In the genomic region with DNA sequence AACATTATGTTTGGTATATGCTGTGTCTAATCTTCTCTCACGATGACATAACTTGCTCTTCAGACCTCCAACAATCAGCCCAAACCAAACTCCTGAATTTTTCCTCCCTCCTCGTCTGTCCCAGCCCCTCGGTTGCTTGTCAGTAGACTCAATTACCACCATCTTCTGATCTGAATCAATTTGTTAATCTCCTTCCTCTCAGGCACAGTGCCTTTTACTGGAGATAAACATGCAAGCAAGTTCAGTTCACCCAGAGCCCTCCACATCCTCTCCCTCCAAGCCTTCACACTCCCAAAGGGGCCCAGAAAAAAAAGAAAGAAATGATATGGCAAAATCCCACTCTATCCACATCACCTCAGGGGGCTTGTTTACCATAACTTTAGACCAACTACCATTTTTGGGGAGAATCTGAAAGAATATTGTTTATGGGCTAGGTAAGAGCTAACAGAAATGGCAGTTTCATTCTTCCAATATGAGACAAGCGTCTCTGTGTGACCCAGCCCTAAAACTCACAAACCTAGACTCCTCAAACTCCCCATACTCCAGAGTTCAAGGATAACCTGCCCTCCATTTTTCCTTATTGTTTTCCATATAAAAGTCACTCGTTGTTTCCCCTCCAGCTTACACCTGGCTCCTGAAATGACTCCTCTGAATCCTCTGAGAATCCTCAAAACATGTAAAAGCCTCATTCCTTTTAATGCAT, we compare ENCODE assay signal across 8 cellular contexts. TPM values are rescaled to one million over a fixed set of nuclear protein-coding genes. Genes with fewer than 3 reads are reported as not detected.
DNase-seq lines count a peak whose midpoint lies in the region; ATAC-seq and TF ChIP-seq lines count a peak whose summit lies in the region.

No MANE protein-coding gene starts in this region.

- POLR2A ChIA-PET in CD4-positive, alpha-beta T cell (lab: Charles Lee): interaction anchor here (0.6 to 3.3 kb wide), 4 partner anchors 44 to 326 kb away, joined by 3 to 58 read pairs (median 14); a partner anchor contains a TSS
- POLR2A ChIA-PET in OCI-LY7 (lab: Charles Lee): interaction anchor here (2.5 kb wide), 1 partner anchor 18 kb away, joined by 6 read pairs; no protein-coding TSS in a partner anchor

- H3K4me1 Mint-ChIP-seq in CD4-positive, alpha-beta T cell (ENCODE audit: low read depth): peaks cover 46% of the 10 kb centered on the region
- peaks cover 22 to 28% of the 10 kb centered on the region in 2 donors for H3K4me1 Mint-ChIP-seq in effector memory CD8-positive, alpha-beta T cell (ENCODE audit: low read depth in 2 of 2)

- peak overlapping the region; percentile 67; the same call in 1 of the 2 replicates for H2AFZ ChIP-seq in OCI-LY7 (ENCODE audit: low read length)
- peak overlapping the region; percentile 99 for H2AFZ ChIP-seq in neuron (ENCODE audit: low read depth, low read length)

- H3K27me3 Mint-ChIP-seq in CD4-positive, alpha-beta T cell: no peaks in the 10 kb centered on the region
- H3K27me3 Mint-ChIP-seq in effector memory CD8-positive, alpha-beta T cell: no peaks in the 10 kb centered on the region

- CTCF ChIA-PET in CD4-positive, alpha-beta T cell (lab: Charles Lee): interaction anchor here (0.8 kb wide), 1 partner anchor 12 kb away, joined by 3 read pairs; no protein-coding TSS in a partner anchor
- CTCF ChIA-PET in OCI-LY7 (lab: Charles Lee; ENCODE audit: unreplicated experiment): no interaction called here

- H3K27ac ChIP-seq in CD4-positive, alpha-beta T cell (ENCODE audit: low read depth, low read length): peak overlapping the region; percentile 86
- peak overlapping the region; percentile 38 for H3K27ac ChIP-seq in OCI-LY7 (ENCODE audit: low read depth, low read length, poor library complexity, severe bottlenecking)

- intact Hi-C loops in CD4-positive, alpha-beta T cell (cut with DNase I, micrococcal nuclease): loop anchor here (2.0 to 10.0 kb wide), 8 partner anchors 115 to 1301 kb away; a partner anchor contains a TSS
- intact Hi-C loops in OCI-LY7 (cut with micrococcal nuclease; ENCODE audit: unreplicated experiment): loop anchor here (1.0 kb wide), 1 partner anchor 115 kb away; no protein-coding TSS in a partner anchor

- BruUV-seq in OCI-LY7 (replicated peaks; lab: Mats Ljungman, UMichigan): no TSS peak

- H3K4me1 ChIP-seq in OCI-LY7 (ENCODE audit: insufficient read depth, low read length, poor library complexity, severe bottlenecking): peaks cover 17% of the 10 kb centered on the region
- H3K4me1 ChIP-seq in neuron (ENCODE audit: insufficient read depth, low read length): peaks cover 43% of the 10 kb centered on the region

- H3K79me2 ChIP-seq in OCI-LY7 (ENCODE audit: insufficient read depth, low read depth, low read length): peaks cover 11% of the 10 kb centered on the region; the same call in 1 of the 2 replicates

- H3K4me3 ChIP-seq in OCI-LY7 (ENCODE audit: low read depth, low read length, poor library complexity, severe bottlenecking) (peak overlapping the region; percentile 92), neuron (ENCODE audit: low read length) (peak overlapping the region; percentile 54)

- no peak for ATAC-seq in CD4-positive, alpha-beta T cell (ENCODE audit: poor library complexity)
- ATAC-seq in effector memory CD8-positive, alpha-beta T cell (replicated peaks): no peak
- ATAC-seq in HG02973 (IDR thresholded peaks at IDR 0.05; ENCODE audit: unreplicated experiment): no peak

- H4K20me1 ChIP-seq in OCI-LY7 (ENCODE audit: insufficient read depth, low read length): no peaks in the 10 kb centered on the region; the same call in 1 of the 2 replicates

- peak overlapping the region; percentile 95 for H3K27ac Mint-ChIP-seq in CD4-positive, alpha-beta T cell
- peak overlapping the region; percentile 94 to 96 for H3K27ac Mint-ChIP-seq in effector memory CD8-positive, alpha-beta T cell

- peaks cover 10% of the 10 kb centered on the region for H3K36me3 Mint-ChIP-seq in CD4-positive, alpha-beta T cell (ENCODE audit: low read depth)
- peaks cover 13% of the 10 kb centered on the region for H3K36me3 Mint-ChIP-seq in effector memory CD8-positive, alpha-beta T cell (ENCODE audit: insufficient read depth)

- H3K9me3 ChIP-seq in CD4-positive, alpha-beta T cell (ENCODE audit: control insufficient read depth, low read length): no peaks in the 10 kb centered on the region
- H3K9me3 ChIP-seq in OCI-LY7 (ENCODE audit: low read length): no peaks in the 10 kb centered on the region
- H3K9me3 ChIP-seq in neuron (ENCODE audit: low read length): no peaks in the 10 kb centered on the region

- H3K36me3 ChIP-seq in OCI-LY7 (ENCODE audit: insufficient read depth, low read length) (no peaks in the 10 kb centered on the region), neuron (ENCODE audit: insufficient read depth, low read length) (no peaks in the 10 kb centered on the region)

- H3K9me3 Mint-ChIP-seq in CD4-positive, alpha-beta T cell: no peaks in the 10 kb centered on the region
- no peaks in the 10 kb centered on the region for H3K9me3 Mint-ChIP-seq in effector memory CD8-positive, alpha-beta T cell

- DNase-seq in CD4-positive, alpha-beta T cell: no peak
- DNase-seq in OCI-LY7 (ENCODE audit: low spot score) (no peak), NCI-H2029 (lab: John Stamatoyannopoulos, UW) (no peak)
- no peak for DNase-seq in effector memory CD8-positive, alpha-beta T cell
- DNase-seq in stimulated activated CD4-positive, alpha-beta T cell treated with anti-CD3 and anti-CD28 coated beads, Interleukin-4, amount 100 ng/mL, for 24 hours: no peak
- no peak for DNase-seq in activated CD4-positive, alpha-beta T cell treated with anti-CD3 and anti-CD28 coated beads for 1 hour

- H3K27me3 ChIP-seq in CD4-positive, alpha-beta T cell (ENCODE audit: control insufficient read depth, insufficient read depth, low read length): no peaks in the 10 kb centered on the region
- no peaks in the 10 kb centered on the region for H3K27me3 ChIP-seq in neuron (ENCODE audit: insufficient read depth, low read length)

- H3K4me2 ChIP-seq in OCI-LY7 (ENCODE audit: low read length): peak overlapping the region; percentile 75

- peak overlapping the region; percentile 91 for H3K4me3 Mint-ChIP-seq in CD4-positive, alpha-beta T cell
- H3K4me3 Mint-ChIP-seq in effector memory CD8-positive, alpha-beta T cell: peak overlapping the region; percentile 92 to 93

- no peaks in the 10 kb centered on the region for H3K9me2 ChIP-seq in OCI-LY7 (ENCODE audit: insufficient read depth, low read length)

- no peak for TF ChIP-seq CTCF in CD4-positive, alpha-beta T cell (IDR thresholded peaks at IDR 0.05)
- no peak for TF ChIP-seq CTCF in OCI-LY7 (conservative IDR thresholded peaks at IDR 0.05; ENCODE audit: low read length)

RNA-seq across cellular contexts. Expression of a gene that starts 1.5 kb away (rescaled TPM):
- 1 to 10 TPM; 8.6 to 8.9 TPM for total RNA-seq in CD4-positive, alpha-beta T cell
- 7.4 and 8.5 TPM in 2 replicates for total RNA-seq in OCI-LY7 (2014; rRNA removed; shearing (Covaris generic))
- 12.4 and 13.9 TPM in 2 replicates for total RNA-seq in OCI-LY7 (2022)
